ENCODE assay signal across 13 cellular contexts in the genomic region with DNA sequence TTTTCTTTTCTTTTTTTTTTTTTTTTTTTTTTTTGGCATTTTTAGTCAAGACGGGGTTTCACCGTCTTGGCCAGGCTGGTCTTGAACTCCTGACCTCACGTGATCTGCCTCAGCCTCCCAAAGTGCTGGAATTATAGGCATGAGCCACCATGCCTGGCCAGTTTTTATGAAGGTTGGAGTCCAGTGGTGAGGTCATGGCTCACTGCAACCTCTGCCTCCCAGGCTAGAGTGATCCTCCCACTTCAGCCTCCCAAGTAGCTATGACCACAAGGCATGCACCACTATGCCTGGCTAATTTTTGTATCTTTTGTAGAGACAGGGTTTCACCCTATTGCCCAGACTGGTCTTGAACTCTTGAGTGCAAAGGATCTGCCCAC. TPM values are rescaled to one million over a fixed set of nuclear protein-coding genes. Genes with fewer than 3 reads are reported as not detected.
A peak's percentile ranks its signal among the peaks of the same experiment; 100 is the strongest.
DNase-seq lines count a peak whose midpoint lies in the region; ATAC-seq and TF ChIP-seq lines count a peak whose summit lies in the region.
"Had no signal": no experiment of that assay in that cellular context is flagged by ENCODE, and none has a peak within 500 bp of the region (broad histone marks: within the 10 kb centered on the region; RNA-seq: fewer than 3 reads in every experiment).

No MANE protein-coding gene starts in this region.

- intact Hi-C loops in transverse colon (cut with DNase I; ENCODE audit: low total_unique reads) (no loop called here), lower leg skin (cut with DNase I; ENCODE audit: low total_unique reads) (no loop called here)

- no peak for ATAC-seq in T-helper 17 cell
- ATAC-seq in GM18867 (IDR thresholded peaks at IDR 0.05; ENCODE audit: unreplicated experiment) = no peak
- ATAC-seq: WTC11 had no signal

- peak overlapping the region; percentile 14 for H3K27ac Mint-ChIP-seq in activated naive CD4-positive, alpha-beta T cell treated with anti-CD3 and anti-CD28 coated beads, Interleukin-2, amount 10 ng/mL, durations not matched to agents 7 days and 5 days
- H3K27ac Mint-ChIP-seq in T-helper 17 cell = peak overlapping the region; percentile 83

- TF ChIP-seq CTCF in transverse colon (IDR thresholded peaks at IDR 0.05) = no peak
- TF ChIP-seq CTCF in lower leg skin (IDR thresholded peaks at IDR 0.05) = no peak

- peaks cover 63% of the 10 kb centered on the region for H3K36me3 Mint-ChIP-seq in activated naive CD4-positive, alpha-beta T cell treated with anti-CD3 and anti-CD28 coated beads, Interleukin-2, amount 10 ng/mL, durations not matched to agents 7 days and 5 days
- H3K36me3 Mint-ChIP-seq in T-helper 17 cell (ENCODE audit: low read depth) = peaks cover 13% of the 10 kb centered on the region

- no peaks in the 10 kb centered on the region for H3K27me3 ChIP-seq in transverse colon

- H3K4me3 ChIP-seq in transverse colon (peak overlapping the region in 1 of 4 donors; percentile 33), lower leg skin (ENCODE audit: low read depth, poor library complexity, severe bottlenecking) (no peak overlapping the region)

- H3K4me1 ChIP-seq in transverse colon = peaks cover 17 to 48% (median 40%) of the 10 kb centered on the region in 4 donors

- in situ Hi-C loops in transverse colon (cut with MboI; ENCODE audit: low pct_ligation_motif_present in 1 of 4, low pct_unique_long_range_greater_than_20kb in 1 of 4, low sequenced_read_pairs in 3 of 4) = no loop called here

- peak overlapping the region; percentile 74 for H3K4me3 Mint-ChIP-seq in activated naive CD4-positive, alpha-beta T cell treated with anti-CD3 and anti-CD28 coated beads, Interleukin-2, amount 10 ng/mL, durations not matched to agents 7 days and 5 days
- H3K4me3 Mint-ChIP-seq in T-helper 17 cell = peak overlapping the region; percentile 84

- peak overlapping the region; percentile 78 to 90 (median 86) for H3K27ac ChIP-seq in transverse colon

- no peaks in the 10 kb centered on the region for H3K9me3 Mint-ChIP-seq in activated naive CD4-positive, alpha-beta T cell treated with anti-CD3 and anti-CD28 coated beads, Interleukin-2, amount 10 ng/mL, durations not matched to agents 7 days and 5 days
- H3K9me3 Mint-ChIP-seq: nephron, WTC11 had no signal

- TF ChIP-seq POLR2A in transverse colon (IDR thresholded peaks at IDR 0.05) = no peak
- no peak for TF ChIP-seq POLR2A in lower leg skin (IDR thresholded peaks at IDR 0.05)

- TF ChIP-seq EP300 in transverse colon (IDR thresholded peaks at IDR 0.05; ENCODE audit: low read depth) = no peak

- H3K9me3 ChIP-seq in T-helper 17 cell (ENCODE audit: control insufficient read depth, low read length, poor library complexity, severe bottlenecking) (no peaks in the 10 kb centered on the region), transverse colon (no peaks in the 10 kb centered on the region)

- CTCF ChIA-PET in activated naive CD4-positive, alpha-beta T cell treated with anti-CD3 and anti-CD28 coated beads, Interleukin-2, amount 10 ng/mL, durations not matched to agents 7 days and 5 days (lab: Charles Lee) = interaction anchor here (1.1 to 3.3 kb wide), 2 partner anchors 44 to 51 kb away, joined by 4 to 24 read pairs; a partner anchor contains a TSS

- H3K36me3 ChIP-seq in transverse colon = peaks cover 0 to 29% (median 14%) of the 10 kb centered on the region in 4 donors

- H3K27me3 Mint-ChIP-seq in activated naive CD4-positive, alpha-beta T cell treated with anti-CD3 and anti-CD28 coated beads, Interleukin-2, amount 10 ng/mL, durations not matched to agents 7 days and 5 days = no peaks in the 10 kb centered on the region
- no peaks in the 10 kb centered on the region for H3K27me3 Mint-ChIP-seq in T-helper 17 cell

- WGBS in transverse colon (ENCODE audit: low coverage in 1 of 2), 2 donors = 68% methylated on average over 3 of the region's 3 CpGs; no CpG with 5 or more reads in 1 of the 2 donors
- 94 to 100% methylated on average over 3 of the region's 3 CpGs for WGBS in lower leg skin, 2 donors

- no peak for DNase-seq in activated naive CD4-positive, alpha-beta T cell treated with anti-CD3 and anti-CD28 coated beads, Interleukin-2, amount 10 ng/mL, durations not matched to agents 7 days and 5 days
- no peak for DNase-seq in activated naive CD4-positive, alpha-beta T cell (lab: John Stamatoyannopoulos, UW)
- no peak for DNase-seq in T-helper 17 cell
- DNase-seq in glomerular visceral epithelial cell (ENCODE audit: extremely low spot score) = peak; percentile 17
- no peak for DNase-seq in transverse colon
- no peak for DNase-seq in nucleus accumbens (lab: John Stamatoyannopoulos, UW)
- DNase-seq in lower leg skin (ENCODE audit: low spot score in 2 of 2) = no peak
- DNase-seq: KG1, kidney, NCI-H187 had no signal

- H3K4me1 Mint-ChIP-seq in activated naive CD4-positive, alpha-beta T cell treated with anti-CD3 and anti-CD28 coated beads, Interleukin-2, amount 10 ng/mL, durations not matched to agents 7 days and 5 days = peaks cover 59% of the 10 kb centered on the region
- H3K4me1 Mint-ChIP-seq in T-helper 17 cell = peaks cover 48% of the 10 kb centered on the region

RNA-seq across cellular contexts. Expression of a gene that starts 4.2 kb away (rescaled TPM):
- total RNA-seq in T-helper 17 cell (10 to 100 TPM; 67.3 to 81.8 TPM), transverse colon (10 to 100 TPM; 45.1 to 85.3 (median 65.6) TPM), lower leg skin (10 to 100 TPM; 18.0 to 52.4 (median 44.9) TPM)

RNA-seq across cellular contexts. Expression of a gene that starts 5.0 kb away (rescaled TPM):
- total RNA-seq in T-helper 17 cell (1 to 10 TPM; 6.7 to 7.8 TPM), transverse colon (10 to 100 TPM in 2 of 4 donors, 1 to 10 TPM in 2; 8.3 to 29.1 (median 12.1) TPM), lower leg skin (1 to 10 TPM; 4.1 to 8.5 (median 4.6) TPM)

RNA-seq across cellular contexts. Expression of a gene that starts 20.1 kb away (rescaled TPM):
- total RNA-seq in T-helper 17 cell = not detected
- 10 to 100 TPM in 1 of 4 donors, 1 to 10 TPM in 1, not detected in 2; 5.7 to 23.3 TPM for total RNA-seq in transverse colon
- total RNA-seq in lower leg skin = 10 to 100 TPM; 10.4 to 17.0 (median 12.9) TPM
- total RNA-seq: WTC11 had no signal

RNA-seq across cellular contexts. Expression of a gene that starts 22.8 kb away (rescaled TPM):
- total RNA-seq in T-helper 17 cell (10 to 100 TPM; 52.4 to 55.4 TPM), transverse colon (10 to 100 TPM; 25.9 to 84.2 (median 68.1) TPM), lower leg skin (10 to 100 TPM; 18.7 to 22.8 (median 19.7) TPM)

RNA-seq across cellular contexts. Expression of a gene that starts 38.3 kb away (rescaled TPM):
- total RNA-seq in T-helper 17 cell = 1 to 10 TPM; 6.5 to 8.3 TPM
- 10 to 100 TPM; 14.7 to 56.1 (median 33.8) TPM for total RNA-seq in transverse colon
- total RNA-seq in lower leg skin = 100 to 1,000 TPM in 1 of 4 donors, 10 to 100 TPM in 3; 83.1 to 104 (median 93.6) TPM
